Comparison of ENCODE assay signal across 26 cellular contexts in genomic region chr10:28036587-28036986, GRCh38.
DNase-seq lines count a peak whose midpoint lies in the region; ATAC-seq and TF ChIP-seq lines count a peak whose summit lies in the region.
"Had no signal": no experiment of that assay in that cellular context is flagged by ENCODE, and none has a peak within 500 bp of the region (broad histone marks: within the 10 kb centered on the region; RNA-seq: fewer than 3 reads in every experiment).

No MANE protein-coding gene starts in this region.

- no peak for TF ChIP-seq CTCF in astrocyte of the cerebellum (IDR thresholded peaks at IDR 0.05; ENCODE audit: low read depth, low read length, missing control alignments)

- DNase-seq in AG08396 (ENCODE audit: low spot score) (peak; percentile 11), HS-5 (ENCODE audit: low read depth) (peak; percentile 34), astrocyte of the cerebellum (ENCODE audit: low read depth) (peak; percentile 16), kidney tubule cell (ENCODE audit: low spot score) (peak; percentile 71), cerebellar cortex (ENCODE audit: low spot score) (no peak), D341Med (ENCODE audit: low spot score) (no peak), DMS 273 treated with DMSO at 0.1 percent for 48 hours (lab: John Stamatoyannopoulos, UW) (no peak)
- DNase-seq: activated CD4-positive, alpha-beta T cell treated with anti-CD3 and anti-CD28 coated beads, Interleukin-2, amount 10 ng/mL, durations not matched to agents 7 days and 5 days; activated CD8-positive, alpha-beta memory T cell treated with anti-CD3 and anti-CD28 coated beads, Interleukin-2, amount 10 ng/mL, durations not matched to agents 7 days and 5 days; activated naive CD4-positive, alpha-beta T cell treated with Interleukin-2 at 50 U/mL for 16 hours; activated T-cell treated with anti-CD3 and anti-CD28 coated beads, Interleukin-2, amount 50 U/mL, for 72 hours; adrenal gland; Calu3; endodermal cell; glutamatergic neuron; NCI-H1105 treated with DMSO at 0.1 percent for 48 hours; NCI-H2081 treated with DMSO at 0.1 percent for 48 hours; NCI-H82; SK-N-SH; stimulated activated CD4-positive, alpha-beta T cell treated with anti-CD3 and anti-CD28 coated beads, Interleukin-1b, Interleukin-23, amount 100 ng/mL, for 48 hours; T-helper 2 cell had no signal

- in situ Hi-C loops in astrocyte of the cerebellum (cut with HindIII; ENCODE audit: low sequenced_read_pairs): no loop called here

- no peak overlapping the region for H3K4me3 ChIP-seq in astrocyte of the cerebellum (ENCODE audit: low read depth, low read length)
- H3K4me3 ChIP-seq: A549, adrenal gland, cardiac muscle cell, skin epidermis had no signal

- no peak for ATAC-seq in HG03520 (IDR thresholded peaks at IDR 0.05; ENCODE audit: unreplicated experiment)
- ATAC-seq: A549; activated CD8-positive, alpha-beta memory T cell treated with anti-CD3 and anti-CD28 coated beads, Interleukin-2, amount 10 ng/mL, durations not matched to agents 7 days and 5 days; activated T-cell treated with anti-CD3 and anti-CD28 coated beads, Interleukin-2, amount 50 U/mL, for 72 hours; HepG2 had no signal

Comparison
In these comparisons a context has a peak if more than half of its experiments do, and no peak if none do; other contexts are left out.
1. DNase-seq: peak in AG08396 (single experiment), HS-5 (single experiment), astrocyte of the cerebellum (single experiment) and kidney tubule cell (single experiment); none in cerebellar cortex (single experiment), D341Med (single experiment) and DMS 273 treated with DMSO at 0.1 percent for 48 hours (single experiment).